In genomic region chr1:245085508-245086095, GRCh38 we compare ENCODE assay signal across 1 cellular context.
TF ChIP-seq lines count a peak whose summit lies in the region.

No MANE protein-coding gene starts in this region.

TF ChIP-seq in GM12878, 131 proteins besides CTCF, POLR2A, EP300 and RAD21 (continued from another document):
- TF ChIP-seq ZBTB40 (IDR thresholded peaks at IDR 0.05; ENCODE audit: borderline replicate concordance) (no peak), CHD4 (IDR thresholded peaks at IDR 0.05) (no peak), RAD51 (IDR thresholded peaks at IDR 0.05) (peak; percentile 61; the same call in 1 of the 2 replicates), JUNB (IDR thresholded peaks at IDR 0.05) (peak; percentile 82), NFIC (IDR thresholded peaks at IDR 0.05; ENCODE audit: low read depth, low read length) (0 out of 2 replicates have a peak, but pooled peaks have one; percentile 17), PAX8 (IDR thresholded peaks at IDR 0.05) (no peak), IRF3 (IDR thresholded peaks at IDR 0.05) (no peak), RBBP5 (conservative IDR thresholded peaks at IDR 0.05) (no peak), USF1 (IDR thresholded peaks at IDR 0.05; ENCODE audit: borderline replicate concordance, extremely low read length, insufficient read depth, low read depth, low read length) (peak; percentile 29), RUNX3 (IDR thresholded peaks at IDR 0.05; ENCODE audit: low read length) (peak; percentile 85), E2F4 (IDR thresholded peaks at IDR 0.05; ENCODE audit: low read depth, low read length) (no peak), SREBF2 (IDR thresholded peaks at IDR 0.05; ENCODE audit: low read length) (no peak)
TF ChIP-seq in GM12878: peak in this region for 9.
